Comparison of ENCODE assay signal across 13 cellular contexts in genomic region chr16:4947722-4948503, GRCh38. TPM values are rescaled to one million over a fixed set of nuclear protein-coding genes. Genes with fewer than 3 reads are reported as not detected.
A peak's percentile ranks its signal among the peaks of the same experiment; 100 is the strongest.
DNase-seq lines count a peak whose midpoint lies in the region; ATAC-seq, FAIRE-seq and TF ChIP-seq lines count a peak whose summit lies in the region.
"Had no signal": no experiment of that assay in that cellular context is flagged by ENCODE, and none has a peak within 500 bp of the region (broad histone marks: within the 10 kb centered on the region; RNA-seq: fewer than 3 reads in every experiment).

No MANE protein-coding gene starts in this region.

- H2AK5ac ChIP-seq in H9 (ENCODE audit: insufficient read length, low read length), result no peak overlapping the region

- H3K4me3 ChIP-seq in GM12878, result no peak overlapping the region
- H3K4me3 ChIP-seq in osteoblast (ENCODE audit: insufficient read depth, low read length), result no peak overlapping the region

- in situ Hi-C loops in GM12878 (cut with MboI), result no loop called here

- no peak for FAIRE-seq in GM12878 (lab: Jason Lieb, UNC)
- FAIRE-seq: colon had no signal

- no peak overlapping the region; the same call in 1 of the 2 replicates for H3K4ac ChIP-seq in H9 (ENCODE audit: low read depth, low read length)

- no TSS peak for BruUV-seq in GM12878 (replicated peaks; lab: Mats Ljungman, UMichigan)

- 0 out of 2 replicates have a peak overlapping the region, but pooled peaks have one; percentile 49 for H3K14ac ChIP-seq in H9 (ENCODE audit: insufficient read depth, low read length)

- POLR2A ChIA-PET in GM12878 (lab: Charles Lee), result no interaction called here

- DNase-seq in H9, result peak; percentile 81
- DNase-seq in NCI-H345 (lab: John Stamatoyannopoulos, UW), result peak; percentile 90
- DNase-seq in GM12878 (ENCODE audit: low read depth, low spot score), result no peak
- peak; percentile 60 for DNase-seq in osteoblast (ENCODE audit: insufficient read length, low spot score, missing footprints)
- no peak for DNase-seq in cerebellar nuclear complex (lab: John Stamatoyannopoulos, UW)
- DNase-seq in activated naive CD4-positive, alpha-beta T cell treated with anti-CD3 and anti-CD28 coated beads, Interleukin-2, amount 50 U/mL, for 16 hours, result no peak
- no peak for DNase-seq in anterior cingulate cortex (lab: John Stamatoyannopoulos, UW)
- DNase-seq: activated T-cell treated with anti-CD3 and anti-CD28 coated beads for 4 hours, glutamatergic neuron, Karpas-422 had no signal

- H3K9me3 Mint-ChIP-seq in H9, result no peaks in the 10 kb centered on the region; a peak in 1 of 5 replicates

- H3K9me3 ChIP-seq in H9 (ENCODE audit: control insufficient read depth, low read depth, low read length) (no peaks in the 10 kb centered on the region), GM12878 (replicated peaks; ENCODE audit: control insufficient read depth, insufficient read depth, low read length) (no peaks in the 10 kb centered on the region), osteoblast (ENCODE audit: low read depth, low read length) (no peaks in the 10 kb centered on the region)

- RAD21 ChIA-PET in GM12878 (lab: Charles Lee; ENCODE audit: unreplicated experiment), result no interaction called here

- no peak for TF ChIP-seq RAD21 in GM12878 (IDR thresholded peaks at IDR 0.05; ENCODE audit: insufficient read depth, low read depth, low read length)

- H3K4me2 ChIP-seq in H9 (ENCODE audit: insufficient read depth, insufficient read length, low read length) (no peak overlapping the region), GM12878 (ENCODE audit: control insufficient read depth, insufficient read depth) (no peak overlapping the region), osteoblast (ENCODE audit: insufficient read depth, low read length) (no peak overlapping the region)

- peaks cover 43 to 44% of the 10 kb centered on the region in 2 experiments for H3K4me1 Mint-ChIP-seq in H9

- H3K4me3 Mint-ChIP-seq in H9, result peak overlapping the region in 1 of 2 experiments; percentile 51; a peak in 3 of 5 replicates

- no peaks in the 10 kb centered on the region for H3K36me3 ChIP-seq in GM12878 (ENCODE audit: control insufficient read depth in 2 of 2, insufficient read depth in 2 of 2, low read length in 1 of 2)
- no peaks in the 10 kb centered on the region for H3K36me3 ChIP-seq in osteoblast (ENCODE audit: insufficient read depth, low read length)

- H2BK120ac ChIP-seq in H9 (ENCODE audit: low read depth, low read length, poor library complexity, severe bottlenecking), result no peak overlapping the region

- H3K79me2 ChIP-seq in H9 (ENCODE audit: insufficient read depth, low read length), result no peaks in the 10 kb centered on the region
- no peaks in the 10 kb centered on the region for H3K79me2 ChIP-seq in GM12878 (ENCODE audit: control insufficient read depth, insufficient read depth, low read length)
- no peaks in the 10 kb centered on the region for H3K79me2 ChIP-seq in osteoblast (ENCODE audit: insufficient read depth, low read length)

- no peaks in the 10 kb centered on the region; the same call in none of the 2 replicates for H3K27me3 Mint-ChIP-seq in H9 (ENCODE audit: low read depth)

- no peak overlapping the region for H2BK15ac ChIP-seq in H9 (ENCODE audit: low read depth, low read length)

- no peak overlapping the region for H4K91ac ChIP-seq in H9 (ENCODE audit: insufficient read length, low read depth, low read length)

- CTCF ChIA-PET in GM12878 (lab: Yijun Ruan, JAX), result no interaction called here

- H4K8ac ChIP-seq in H9 (replicated peaks; ENCODE audit: insufficient read length, low read depth, low read length), result no peak overlapping the region

- no peak for TF ChIP-seq POLR2A in GM12878 (IDR thresholded peaks at IDR 0.05; ENCODE audit: low read depth, low read length)

- no peak overlapping the region for H3K56ac ChIP-seq in H9 (ENCODE audit: insufficient read length, low read depth, low read length)

- no peak overlapping the region for H3K27ac ChIP-seq in H9 (ENCODE audit: insufficient read length, low read depth, low read length)
- H3K27ac ChIP-seq in GM12878 (ENCODE audit: control insufficient read depth, insufficient read depth), result no peak overlapping the region
- H3K27ac ChIP-seq in osteoblast (ENCODE audit: low read depth, low read length), result no peak overlapping the region

- no peak overlapping the region for H2BK20ac ChIP-seq in H9 (ENCODE audit: low read depth, low read length, poor library complexity, severe bottlenecking)

- H2BK12ac ChIP-seq in H9 (ENCODE audit: insufficient read length, low read depth, low read length), result no peak overlapping the region

- H3K18ac ChIP-seq in H9 (ENCODE audit: insufficient read length, low read depth, low read length), result no peak overlapping the region

- no peak overlapping the region for H2AFZ ChIP-seq in H9 (ENCODE audit: low read length)
- peak overlapping the region; percentile 1; the same call in 1 of the 2 replicates for H2AFZ ChIP-seq in GM12878 (ENCODE audit: control insufficient read depth, low read depth, low read length)
- no peak overlapping the region for H2AFZ ChIP-seq in osteoblast (ENCODE audit: low read length)

- H3K27ac Mint-ChIP-seq in H9, result peak overlapping the region; percentile 80 to 97 (median 88); a peak in 6 of 7 replicates

- ATAC-seq in GM12878 (no peak), GM18870 (IDR thresholded peaks at IDR 0.05; ENCODE audit: unreplicated experiment) (no peak)

- H3K23ac ChIP-seq in H9 (ENCODE audit: insufficient read length, low read depth, low read length), result no peak overlapping the region

- H3K9ac ChIP-seq in H9 (ENCODE audit: extremely low read depth, insufficient read length, low read length) (no peak overlapping the region), GM12878 (ENCODE audit: control insufficient read depth, insufficient read depth, low read length) (no peak overlapping the region)

- H3K4me1 ChIP-seq in H9 (ENCODE audit: insufficient read depth, low read length) (peaks cover 9% of the 10 kb centered on the region; the same call in 1 of the 2 replicates), GM12878 (ENCODE audit: control insufficient read depth, insufficient read depth, low read length) (no peaks in the 10 kb centered on the region), osteoblast (ENCODE audit: insufficient read depth, low read length) (peaks cover 27% of the 10 kb centered on the region)

- SMC1A ChIA-PET in GM12878 (lab: Charles Lee; ENCODE audit: uncharacterized antibody, unreplicated experiment), result no interaction called here

- no peaks in the 10 kb centered on the region for H3K79me1 ChIP-seq in H9 (ENCODE audit: insufficient read depth, low read depth, low read length, poor library complexity, severe bottlenecking)

- no peak overlapping the region for H2BK5ac ChIP-seq in H9 (ENCODE audit: insufficient read length, low read length)

- H3K36me3 Mint-ChIP-seq in H9 (ENCODE audit: insufficient read depth in 1 of 3, low read depth in 3 of 3), result no peaks in the 10 kb centered on the region

- intact Hi-C loops in GM12878 (cut with micrococcal nuclease; ENCODE audit: unreplicated experiment), result no loop called here

- no peak overlapping the region for H4K5ac ChIP-seq in H9 (ENCODE audit: insufficient read length, low read depth, low read length)

- H3K23me2 ChIP-seq in H9 (ENCODE audit: insufficient read length, low read depth, low read length, poor library complexity, severe bottlenecking), result no peaks in the 10 kb centered on the region

- no peak overlapping the region for H3T11ph ChIP-seq in H9 (ENCODE audit: low read length)

- H4K20me1 ChIP-seq in H9 (ENCODE audit: control insufficient read depth, insufficient read depth, insufficient read length), result no peaks in the 10 kb centered on the region
- H4K20me1 ChIP-seq in GM12878 (ENCODE audit: control insufficient read depth, insufficient read depth), result no peaks in the 10 kb centered on the region
- no peaks in the 10 kb centered on the region for H4K20me1 ChIP-seq in osteoblast (ENCODE audit: insufficient read depth, low read length)

- WGBS in H9 (ENCODE audit: extremely low coverage, insufficient read length, low lambda C conversion rate), result no CpG with 5 or more reads among the region's 16 CpGs
- 39% methylated on average over 16 of the region's 16 CpGs for WGBS in GM12878 (ENCODE audit: insufficient coverage, insufficient replicate concordance, low lambda C conversion rate, missing lambda C conversion rate)

- TF ChIP-seq CTCF in H9 (conservative IDR thresholded peaks at IDR 0.05), result no peak
- no peak for TF ChIP-seq CTCF in GM12878 (IDR thresholded peaks at IDR 0.05 in 2 of 3, conservative IDR thresholded peaks at IDR 0.05 in 1 of 3; ENCODE audit: control insufficient read depth in 2 of 3, extremely low read depth in 1 of 3, insufficient read depth in 1 of 3, low read depth in 3 of 3, low read length in 3 of 3)
- no peak for TF ChIP-seq CTCF in osteoblast (IDR thresholded peaks at IDR 0.05; ENCODE audit: extremely low read depth, low read depth, low read length)

- H3K27me3 ChIP-seq in H9 (ENCODE audit: insufficient read depth, low read length), result no peaks in the 10 kb centered on the region
- H3K27me3 ChIP-seq in GM12878 (replicated peaks in 1 of 2; ENCODE audit: control insufficient read depth in 2 of 2, insufficient read depth in 2 of 2, low read length in 1 of 2), result no peaks in the 10 kb centered on the region
- no peaks in the 10 kb centered on the region for H3K27me3 ChIP-seq in osteoblast (ENCODE audit: insufficient read depth, low read length)

- no peak for TF ChIP-seq EP300 in GM12878 (IDR thresholded peaks at IDR 0.05; ENCODE audit: borderline replicate concordance in 1 of 2, control insufficient read depth in 1 of 2, low read depth in 2 of 2, low read length in 2 of 2)

RNA-seq across cellular contexts. Expression of gene SEC14L5, which starts 10.2 kb away (rescaled TPM):
- 3.2 and 4.1 TPM in 2 replicates for total RNA-seq in H9 (2021)
- total RNA-seq in GM12878 (2013; cell fraction: nucleolus; rRNA removed), result not detected in 2 replicates
- total RNA-seq in GM12878 (2014; rRNA removed), result not detected in 2 replicates
- total RNA-seq in GM12878 (2014; rRNA removed; fragmentation: Illumina TruSeq; extraction: Trizol), result not detected in 2 replicates
- not detected in 2 replicates for total RNA-seq in GM12878 (2021)
- polyA plus RNA-seq in GM12878 (2011; ENCODE audit: low read depth), result not detected
- not detected in 2 replicates for polyA plus RNA-seq in GM12878 (2011; rRNA removed)
- polyA plus RNA-seq in GM12878 (2011; cell fraction: cytosol; rRNA removed), result not detected in 2 replicates
- not detected in 2 replicates for polyA plus RNA-seq in GM12878 (2011; cell fraction: nucleus; rRNA removed)
- 0.03 TPM in 1 of 2 replicates, not detected in the other for polyA plus RNA-seq in GM12878 (2012)
- 0.01 TPM in 1 of 2 replicates, not detected in the other for polyA plus RNA-seq in GM12878 (2014; fragmentation: Illumina TruSeq; extraction: Trizol)
- polyA plus RNA-seq in GM12878 (2014; fragmentation: Nextera tagmentation; extraction: Ambion mirVana), result not detected
- not detected in 2 replicates for polyA plus RNA-seq in GM12878 (2014; rRNA removed)
- polyA plus RNA-seq in GM12878 (2016; fragmentation: Nextera tagmentation; extraction: Ambion mirVana), result not detected
- not detected in 2 replicates for polyA minus RNA-seq in GM12878 (2011; rRNA and poly(A)+ RNA removed)
- not detected in 2 replicates for polyA minus RNA-seq in GM12878 (2011; cell fraction: cytosol; rRNA and poly(A)+ RNA removed)
- not detected in 2 replicates for polyA minus RNA-seq in GM12878 (2011; cell fraction: nucleus; rRNA and poly(A)+ RNA removed)
- total RNA-seq in osteoblast, result under 0.01 and 0.29 TPM in 2 replicates
- total RNA-seq: T-helper 1 cell treated with Interleukin-12 subunit alpha and Interleukin-12 subunit beta and Interleukin-4 antibody, amounts not matched to agents 30 ng/mL and 1 ng/mL, for 36 hours had no signal

RNA-seq across cellular contexts. Expression of gene PPL, which starts 11.0 kb away (rescaled TPM):
- 28.2 and 29.2 TPM in 2 replicates for total RNA-seq in H9 (2021)
- total RNA-seq in GM12878 (2013; cell fraction: nucleolus; rRNA removed), result not detected in 2 replicates
- total RNA-seq in GM12878 (2014; rRNA removed), result 0.05 and 0.06 TPM in 2 replicates
- total RNA-seq in GM12878 (2014; rRNA removed; fragmentation: Illumina TruSeq; extraction: Trizol), result 0.04 TPM in 1 of 2 replicates, not detected in the other
- 0.11 and 0.18 TPM in 2 replicates for total RNA-seq in GM12878 (2021)
- polyA plus RNA-seq in GM12878 (2011; ENCODE audit: low read depth), result 0.29 TPM
- polyA plus RNA-seq in GM12878 (2011; rRNA removed), result 0.04 TPM in 1 of 2 replicates, not detected in the other
- polyA plus RNA-seq in GM12878 (2011; cell fraction: cytosol; rRNA removed), result 0.03 TPM in 2 replicates
- 0.12 and 0.18 TPM in 2 replicates for polyA plus RNA-seq in GM12878 (2011; cell fraction: nucleus; rRNA removed)
- polyA plus RNA-seq in GM12878 (2012), result 0.11 and 0.14 TPM in 2 replicates
- 0.03 TPM in 1 of 2 replicates, not detected in the other for polyA plus RNA-seq in GM12878 (2014; fragmentation: Illumina TruSeq; extraction: Trizol)
- polyA plus RNA-seq in GM12878 (2014; fragmentation: Nextera tagmentation; extraction: Ambion mirVana), result not detected
- polyA plus RNA-seq in GM12878 (2014; rRNA removed), result 0.03 and 0.04 TPM in 2 replicates
- under 1 TPM; 0.19 to 0.47 TPM for polyA plus RNA-seq in GM12878 (2016; fragmentation: Nextera tagmentation; extraction: Ambion mirVana)
- polyA minus RNA-seq in GM12878 (2011; rRNA and poly(A)+ RNA removed), result 0.05 TPM in 1 of 2 replicates, not detected in the other
- polyA minus RNA-seq in GM12878 (2011; cell fraction: cytosol; rRNA and poly(A)+ RNA removed), result 0.31 TPM in 1 of 2 replicates, not detected in the other
- polyA minus RNA-seq in GM12878 (2011; cell fraction: nucleus; rRNA and poly(A)+ RNA removed), result not detected in 2 replicates
- total RNA-seq in osteoblast, result 24.2 and 27.1 TPM in 2 replicates
- total RNA-seq: T-helper 1 cell treated with Interleukin-12 subunit alpha and Interleukin-12 subunit beta and Interleukin-4 antibody, amounts not matched to agents 30 ng/mL and 1 ng/mL, for 36 hours had no signal

Comparison
In these comparisons a context has a peak if more than half of its experiments do, and no peak if none do; other contexts are left out.
1. DNase-seq: peak in H9 (single experiment), NCI-H345 (single experiment) and osteoblast (single experiment); none in GM12878 (single experiment), cerebellar nuclear complex (0 of 2), activated naive CD4-positive, alpha-beta T cell treated with anti-CD3 and anti-CD28 coated beads, Interleukin-2, amount 50 U/mL, for 16 hours (single experiment) and anterior cingulate cortex (0 of 58).
2. RNA of gene PPL, which starts 11.0 kb away (total RNA-seq): 28.2 to 29.2 TPM in H9 and 24.2 to 27.1 TPM in osteoblast; 0.04 to 0.18 TPM in GM12878; every median in the first group is over 10 times any median in the second.